26 cellular contexts compared by ENCODE assay signal in the genomic region with DNA sequence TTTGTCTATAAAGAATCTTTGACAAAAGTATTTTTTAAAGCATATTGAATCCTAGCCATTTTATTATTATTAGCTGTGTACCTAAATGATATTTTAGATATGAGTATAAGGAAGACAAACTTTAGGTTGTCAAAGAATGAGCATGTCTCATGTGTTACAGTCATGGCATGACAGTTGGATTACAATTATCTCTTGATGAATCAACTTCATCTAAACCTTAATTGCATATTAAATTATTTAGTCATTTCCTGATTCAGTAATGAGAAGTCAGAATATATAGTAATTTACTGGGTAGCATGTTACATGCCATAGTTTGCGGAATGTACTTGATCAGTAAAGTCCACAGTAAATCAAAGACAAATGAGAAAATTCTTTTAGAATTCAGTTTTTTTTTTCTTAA. TPM values are rescaled to one million over a fixed set of nuclear protein-coding genes. Genes with fewer than 3 reads are reported as not detected.
DNase-seq lines count a peak whose midpoint lies in the region; ATAC-seq, FAIRE-seq and TF ChIP-seq lines count a peak whose summit lies in the region.
"Had no signal": no experiment of that assay in that cellular context is flagged by ENCODE, and none has a peak within 500 bp of the region (broad histone marks: within the 10 kb centered on the region; RNA-seq: fewer than 3 reads in every experiment).

No MANE protein-coding gene starts in this region.

- TF ChIP-seq POLR2A in breast epithelium (IDR thresholded peaks at IDR 0.05), result no peak

- H2AFZ ChIP-seq in mammary epithelial cell (ENCODE audit: low read depth, low read length), result no peak overlapping the region

- H3K4me1 Mint-ChIP-seq in activated T-helper 2 cell treated with anti-CD3 and anti-CD28 coated beads, Interferon-gamma antibody, Interleukin-2, Interleukin-4, amounts not matched to agents 10 μg/mL and 5 μg/mL and 100 μg/mL, durations not matched to agents 14 hours and 24 hours and 36 hours (ENCODE audit: low read depth), result peaks cover 6% of the 10 kb centered on the region

- H3K27me3 ChIP-seq in mammary epithelial cell (ENCODE audit: insufficient read depth, low read length) (no peaks in the 10 kb centered on the region), breast epithelium (no peaks in the 10 kb centered on the region), RWPE2 (ENCODE audit: insufficient read depth, poor library complexity, severe bottlenecking) (no peaks in the 10 kb centered on the region), small intestine (ENCODE audit: control insufficient read depth in 2 of 2, insufficient read depth in 2 of 2, low read length in 2 of 2) (no peaks in the 10 kb centered on the region), SJCRH30 (no peaks in the 10 kb centered on the region)
- H3K27me3 ChIP-seq: BE2C, heart right ventricle, neutrophil, Peyer's patch had no signal

- ATAC-seq in RWPE2 (ENCODE audit: low read depth), result no peak
- ATAC-seq in HG03025 (IDR thresholded peaks at IDR 0.05; ENCODE audit: low FRiP score, unreplicated experiment), result no peak
- ATAC-seq: activated naive CD4-positive, alpha-beta T cell treated with anti-CD3 and anti-CD28 coated beads, Interleukin-2, amount 50 U/mL, for 72 hours; HCT116; left colon had no signal

- dilution Hi-C loops in mammary epithelial cell (cut with HindIII; ENCODE audit: low sequenced_read_pairs), result no loop called here

- H3K4me3 ChIP-seq in mammary epithelial cell (replicated peaks in 1 of 3; ENCODE audit: insufficient read depth in 1 of 3, low read depth in 2 of 3, low read length in 3 of 3) (no peak overlapping the region), breast epithelium (no peak overlapping the region), RWPE2 (ENCODE audit: severe bottlenecking) (no peak overlapping the region), epithelial cell of esophagus (ENCODE audit: low read length) (no peak overlapping the region), small intestine (ENCODE audit: low read depth in 1 of 2, low read length in 2 of 2) (no peak overlapping the region), SJCRH30 (no peak overlapping the region)
- H3K4me3 ChIP-seq: Peyer's patch, SK-N-MC, skin epidermis had no signal

- H3K9me3 ChIP-seq in mammary epithelial cell (replicated peaks; ENCODE audit: insufficient read depth, low read length) (no peaks in the 10 kb centered on the region), breast epithelium (no peaks in the 10 kb centered on the region), RWPE2 (ENCODE audit: severe bottlenecking) (no peaks in the 10 kb centered on the region), small intestine (ENCODE audit: control insufficient read depth, low read depth) (no peaks in the 10 kb centered on the region), SJCRH30 (replicated peaks) (no peaks in the 10 kb centered on the region)
- H3K9me3 ChIP-seq: BE2C, heart right ventricle, neutrophil, Peyer's patch had no signal

- no peak overlapping the region for H3K4me3 Mint-ChIP-seq in activated T-helper 2 cell treated with anti-CD3 and anti-CD28 coated beads, Interferon-gamma antibody, Interleukin-2, Interleukin-4, amounts not matched to agents 10 μg/mL and 5 μg/mL and 100 μg/mL, durations not matched to agents 14 hours and 24 hours and 36 hours (ENCODE audit: low read depth)
- H3K4me3 Mint-ChIP-seq: dendritic cell treated with granulocyte-macrophage colony-stimulating factor and Interleukin-4, amounts not matched to agents 40 ng/mL and 50 ng/mL, for 4 days; WTC11 had no signal

- peak; percentile 74 for FAIRE-seq in small intestine (lab: Jason Lieb, UNC)

- peaks cover 52% of the 10 kb centered on the region for H3K79me2 ChIP-seq in mammary epithelial cell (ENCODE audit: insufficient read depth, low read length)

- intact Hi-C loops in mammary epithelial cell (cut with micrococcal nuclease) (no loop called here), breast epithelium (cut with DNase I; ENCODE audit: low total_unique reads) (no loop called here)
- intact Hi-C loops in activated T-helper 2 cell treated with anti-CD3 and anti-CD28 coated beads, Interferon-gamma antibody, Interleukin-2, Interleukin-4, amounts not matched to agents 10 μg/mL and 5 μg/mL and 100 μg/mL, durations not matched to agents 14 hours and 24 hours and 36 hours (cut with micrococcal nuclease), result loop anchor here (10.0 kb wide), 1 partner anchor 59 kb away; no protein-coding TSS in a partner anchor

- no peaks in the 10 kb centered on the region for H3K9me3 Mint-ChIP-seq in activated T-helper 2 cell treated with anti-CD3 and anti-CD28 coated beads, Interferon-gamma antibody, Interleukin-2, Interleukin-4, amounts not matched to agents 10 μg/mL and 5 μg/mL and 100 μg/mL, durations not matched to agents 14 hours and 24 hours and 36 hours
- H3K9me3 Mint-ChIP-seq: activated naive CD4-positive, alpha-beta T cell treated with anti-CD3 and anti-CD28 coated beads, Interleukin-2, amount 50 U/mL, for 72 hours; dendritic cell treated with granulocyte-macrophage colony-stimulating factor and Interleukin-4, amounts not matched to agents 40 ng/mL and 50 ng/mL, for 4 days; WTC11 had no signal

- no peak overlapping the region for H3K27ac ChIP-seq in mammary epithelial cell (ENCODE audit: insufficient read depth, low read depth, low read length)
- no peak overlapping the region for H3K27ac ChIP-seq in breast epithelium
- H3K27ac ChIP-seq in RWPE2 (ENCODE audit: poor library complexity, severe bottlenecking), result peak overlapping the region; percentile 54
- no peak overlapping the region for H3K27ac ChIP-seq in small intestine (ENCODE audit: low read depth in 1 of 2, low read length in 1 of 2)
- no peak overlapping the region for H3K27ac ChIP-seq in SJCRH30
- H3K27ac ChIP-seq: neutrophil, Peyer's patch, SK-N-MC had no signal

- 76% methylated on average over 1 of the region's 1 CpG for WGBS in mammary epithelial cell (ENCODE audit: low coverage, missing lambda C conversion rate)
- 94 to 98% (median 97%) methylated on average over 1 of the region's 1 CpG for WGBS in small intestine, 3 donors

- H3K4me2 ChIP-seq in mammary epithelial cell (ENCODE audit: insufficient read depth, low read depth, low read length), result peak overlapping the region; percentile 64

- H3K27ac Mint-ChIP-seq in activated T-helper 2 cell treated with anti-CD3 and anti-CD28 coated beads, Interferon-gamma antibody, Interleukin-2, Interleukin-4, amounts not matched to agents 10 μg/mL and 5 μg/mL and 100 μg/mL, durations not matched to agents 14 hours and 24 hours and 36 hours, result no peak overlapping the region
- H3K27ac Mint-ChIP-seq: activated naive CD4-positive, alpha-beta T cell treated with anti-CD3 and anti-CD28 coated beads, Interleukin-2, amount 50 U/mL, for 72 hours; dendritic cell treated with granulocyte-macrophage colony-stimulating factor and Interleukin-4, amounts not matched to agents 40 ng/mL and 50 ng/mL, for 4 days; WTC11 had no signal

- H3K4me1 ChIP-seq in mammary epithelial cell (ENCODE audit: insufficient read depth, low read length) (peaks cover 21% of the 10 kb centered on the region), breast epithelium (peaks cover 0 to 8% of the 10 kb centered on the region in 2 donors), RWPE2 (ENCODE audit: insufficient read depth, poor library complexity, severe bottlenecking) (peaks cover 26% of the 10 kb centered on the region), small intestine (ENCODE audit: control insufficient read depth in 2 of 2, insufficient read depth in 1 of 2, low read depth in 1 of 2, low read length in 1 of 2) (no peaks in the 10 kb centered on the region), SJCRH30 (peaks cover 17% of the 10 kb centered on the region)
- H3K4me1 ChIP-seq: BE2C had no signal

- peak; percentile 32 for DNase-seq in mammary epithelial cell
- DNase-seq in breast epithelium (ENCODE audit: low spot score in 2 of 2), result no peak
- no peak for DNase-seq in RWPE2 (ENCODE audit: low spot score)
- peak; percentile 63 for DNase-seq in epithelial cell of esophagus (ENCODE audit: low read depth)
- no peak for DNase-seq in small intestine
- no peak for DNase-seq in activated T-helper 2 cell treated with anti-CD3 and anti-CD28 coated beads, Interferon-gamma antibody, Interleukin-2, Interleukin-4, amounts not matched to agents 10 μg/mL and 5 μg/mL and 100 μg/mL, durations not matched to agents 14 hours and 24 hours and 36 hours (ENCODE audit: low spot score)
- no peak for DNase-seq in SJCRH30
- DNase-seq: 8988T; activated CD4-positive, alpha-beta T cell treated with anti-CD3 and anti-CD28 coated beads, Interleukin-2, amount 50 U/mL, for 4 hours; aorta; BE2C; central memory CD4-positive, alpha-beta T cell; KG1; left colon; NCI-H2107; Peyer's patch; stimulated activated CD4-positive, alpha-beta T cell treated with anti-CD3 and anti-CD28 coated beads, Interleukin-2, amount 100 ng/mL, for 24 hours had no signal

- TF ChIP-seq CTCF in mammary epithelial cell (conservative IDR thresholded peaks at IDR 0.05 in 1 of 2, IDR thresholded peaks at IDR 0.05 in 1 of 2; ENCODE audit: extremely low read depth in 1 of 2, insufficient read depth in 1 of 2, low read depth in 1 of 2, low read length in 2 of 2), result no peak
- TF ChIP-seq CTCF in breast epithelium (IDR thresholded peaks at IDR 0.05), result no peak
- TF ChIP-seq CTCF in RWPE2 (IDR thresholded peaks at IDR 0.05; ENCODE audit: poor library complexity, severe bottlenecking), result no peak
- no peak for TF ChIP-seq CTCF in epithelial cell of esophagus (IDR thresholded peaks at IDR 0.05; ENCODE audit: insufficient read depth, low read depth, low read length, missing control alignments)

- CTCF ChIA-PET in mammary epithelial cell (lab: Charles Lee; ENCODE audit: low non-redundant PET), result no interaction called here

- H3K9ac ChIP-seq in mammary epithelial cell (ENCODE audit: insufficient read depth, low read length), result no peak overlapping the region

- H3K27me3 Mint-ChIP-seq in activated T-helper 2 cell treated with anti-CD3 and anti-CD28 coated beads, Interferon-gamma antibody, Interleukin-2, Interleukin-4, amounts not matched to agents 10 μg/mL and 5 μg/mL and 100 μg/mL, durations not matched to agents 14 hours and 24 hours and 36 hours (ENCODE audit: low read depth), result no peaks in the 10 kb centered on the region
- H3K27me3 Mint-ChIP-seq: dendritic cell treated with granulocyte-macrophage colony-stimulating factor and Interleukin-4, amounts not matched to agents 40 ng/mL and 50 ng/mL, for 4 days had no signal

- H4K20me1 ChIP-seq in mammary epithelial cell (ENCODE audit: insufficient read depth, low read length), result no peaks in the 10 kb centered on the region

- in situ Hi-C loops in mammary epithelial cell (cut with MboI; ENCODE audit: low sequenced_read_pairs in 2 of 2), result loop anchor here (10.0 to 25.0 kb wide), 2 partner anchors 139 to 272 kb away; no protein-coding TSS in a partner anchor

- no TSS peak for BruUV-seq in mammary epithelial cell (replicated peaks; lab: Mats Ljungman, UMichigan)

- no peaks in the 10 kb centered on the region for H3K36me3 Mint-ChIP-seq in activated T-helper 2 cell treated with anti-CD3 and anti-CD28 coated beads, Interferon-gamma antibody, Interleukin-2, Interleukin-4, amounts not matched to agents 10 μg/mL and 5 μg/mL and 100 μg/mL, durations not matched to agents 14 hours and 24 hours and 36 hours (ENCODE audit: low read depth)
- H3K36me3 Mint-ChIP-seq: activated naive CD4-positive, alpha-beta T cell treated with anti-CD3 and anti-CD28 coated beads, Interleukin-2, amount 50 U/mL, for 72 hours; WTC11 had no signal

- no peaks in the 10 kb centered on the region for H3K36me3 ChIP-seq in mammary epithelial cell (ENCODE audit: insufficient read depth, low read length)
- no peaks in the 10 kb centered on the region for H3K36me3 ChIP-seq in breast epithelium
- no peaks in the 10 kb centered on the region for H3K36me3 ChIP-seq in RWPE2 (ENCODE audit: low read depth)
- H3K36me3 ChIP-seq in small intestine (ENCODE audit: control insufficient read depth in 2 of 2, insufficient read depth in 2 of 2, low read length in 2 of 2), result no peaks in the 10 kb centered on the region
- H3K36me3 ChIP-seq in SJCRH30, result no peaks in the 10 kb centered on the region
- H3K36me3 ChIP-seq: BE2C, heart right ventricle, neutrophil, Peyer's patch had no signal

RNA-seq across cellular contexts. Expression of a gene that starts 59.2 kb away (rescaled TPM):
- 10 to 100 TPM; 38.6 to 50.8 TPM for total RNA-seq in mammary epithelial cell
- polyA plus RNA-seq in mammary epithelial cell, result 19.2 TPM
- polyA minus RNA-seq in mammary epithelial cell, result 38.3 TPM
- total RNA-seq in breast epithelium, result 100 to 1,000 TPM in 1 of 3 donors, 10 to 100 TPM in 2; 52.5 to 108 (median 74.1) TPM
- 10 to 100 TPM; 12.4 to 23.0 (median 21.7) TPM for polyA plus RNA-seq in small intestine
- total RNA-seq in activated T-helper 2 cell treated with anti-CD3 and anti-CD28 coated beads, Interferon-gamma antibody, Interleukin-2, Interleukin-4, amounts not matched to agents 10 μg/mL and 5 μg/mL and 100 μg/mL, durations not matched to agents 14 hours and 24 hours and 36 hours, result 82.8 and 94.1 TPM in 2 replicates
- 56.8 and 58.7 TPM in 2 replicates for total RNA-seq in SJCRH30 (2014; rRNA removed; shearing (Covaris generic))

Comparison
In these comparisons a context has a peak if more than half of its experiments do, and no peak if none do; other contexts are left out.
1. DNase-seq: peak in mammary epithelial cell (single experiment) and epithelial cell of esophagus (single experiment); none in breast epithelium (0 of 2), RWPE2 (single experiment), small intestine (single experiment), activated T-helper 2 cell treated with anti-CD3 and anti-CD28 coated beads, Interferon-gamma antibody, Interleukin-2, Interleukin-4, amounts not matched to agents 10 μg/mL and 5 μg/mL and 100 μg/mL, durations not matched to agents 14 hours and 24 hours and 36 hours (single experiment) and SJCRH30 (0 of 2).